1 cellular context compared by ENCODE assay signal in genomic region chr12:90102957-90103652, GRCh38.
TF ChIP-seq lines count a peak whose summit lies in the region.

No MANE protein-coding gene starts in this region.

TF ChIP-seq in H1, 55 proteins besides CTCF, POLR2A, EP300 and RAD21 (continued from another document):
- TF ChIP-seq CHD7 (IDR thresholded peaks at IDR 0.05; ENCODE audit: insufficient replicate concordance, low read length): no peak
TF ChIP-seq in H1: peak in this region for 0.
